14 cellular contexts compared by ENCODE assay signal in the genomic region with DNA sequence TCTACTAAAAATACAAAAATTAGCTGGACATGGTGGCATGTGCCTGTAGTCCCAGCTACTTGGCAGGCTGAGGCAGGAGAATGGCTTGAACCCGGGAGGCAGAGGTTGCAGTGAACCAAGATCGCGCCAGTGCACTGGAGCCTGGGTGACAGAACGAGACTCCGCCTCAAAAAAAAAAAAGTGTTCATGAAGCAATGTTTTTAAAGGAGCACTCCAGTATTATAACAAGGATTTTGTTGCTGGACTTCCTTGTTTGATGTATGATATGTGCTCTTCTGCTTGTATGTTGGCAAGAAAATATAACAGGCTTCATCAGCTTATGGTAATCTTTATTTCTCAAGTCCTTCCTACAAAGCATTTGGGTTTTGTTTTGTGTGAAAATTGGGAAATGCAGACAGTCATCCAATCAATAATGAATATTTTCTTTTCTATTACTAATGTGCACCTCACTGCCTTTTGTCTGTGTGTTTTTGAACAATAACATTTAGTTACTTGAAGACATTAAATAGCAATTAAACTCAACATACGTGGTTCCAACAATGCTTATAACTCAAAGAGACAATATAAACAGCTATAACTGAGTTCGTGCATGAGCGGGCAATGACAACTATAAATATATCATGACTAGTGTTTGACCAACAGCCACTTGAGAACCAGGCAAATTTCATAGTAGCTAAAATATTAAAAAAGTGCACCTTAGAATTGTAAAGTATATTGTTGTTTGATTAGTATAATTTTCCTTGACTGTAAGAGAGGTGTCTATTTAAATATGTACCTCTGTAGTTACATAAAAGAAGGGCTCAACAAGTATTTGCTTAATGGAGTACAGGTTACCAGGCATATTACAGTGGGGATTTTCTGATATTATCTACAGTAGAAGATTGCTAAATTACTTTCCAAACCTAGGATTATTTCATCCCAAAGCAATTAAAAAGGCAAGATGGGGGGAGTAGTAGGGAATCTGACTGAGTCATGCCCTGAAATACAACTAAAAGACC.
DNase-seq lines count a peak whose midpoint lies in the region; ATAC-seq, FAIRE-seq and TF ChIP-seq lines count a peak whose summit lies in the region.
"Had no signal": no experiment of that assay in that cellular context is flagged by ENCODE, and none has a peak within 500 bp of the region (broad histone marks: within the 10 kb centered on the region; RNA-seq: fewer than 3 reads in every experiment).

No MANE protein-coding gene starts in this region.

- no peak overlapping the region for H3K27ac Mint-ChIP-seq in activated naive CD8-positive, alpha-beta T cell
- H3K27ac Mint-ChIP-seq in activated naive CD8-positive, alpha-beta T cell treated with anti-CD3 and anti-CD28 coated beads, Interleukin-2, amount 50 U/mL, for 24 hours, result no peak overlapping the region
- peak overlapping the region; percentile 43 for H3K27ac Mint-ChIP-seq in activated B cell treated with CpG ODN at 0.5 μM for 24 hours
- H3K27ac Mint-ChIP-seq: activated naive CD4-positive, alpha-beta T cell treated with anti-CD3 and anti-CD28 coated beads, Interleukin-2, amount 50 U/mL, for 24 hours had no signal

- CTCF ChIA-PET in activated B cell treated with CpG ODN at 0.5 μM for 24 hours (lab: Charles Lee), result interaction anchor here (1.1 kb wide), 1 partner anchor 1163 kb away, joined by 3 read pairs; no protein-coding TSS in a partner anchor

- peaks cover 13% of the 10 kb centered on the region for H3K36me3 Mint-ChIP-seq in activated naive CD8-positive, alpha-beta T cell
- H3K36me3 Mint-ChIP-seq in activated naive CD8-positive, alpha-beta T cell treated with anti-CD3 and anti-CD28 coated beads, Interleukin-2, amount 50 U/mL, for 24 hours (ENCODE audit: low read depth), result peaks cover 3% of the 10 kb centered on the region
- H3K36me3 Mint-ChIP-seq in activated B cell treated with CpG ODN at 0.5 μM for 24 hours (ENCODE audit: low read depth), result peaks cover 6% of the 10 kb centered on the region

- no peak for ATAC-seq in activated naive CD8-positive, alpha-beta T cell treated with anti-CD3 and anti-CD28 coated beads, Interleukin-2, amount 50 U/mL, for 24 hours
- no peak for ATAC-seq in activated B cell treated with CpG ODN at 0.5 μM for 24 hours (ENCODE audit: low read depth)
- no peak for ATAC-seq in HG02938 (IDR thresholded peaks at IDR 0.05; ENCODE audit: unreplicated experiment)
- no peak for ATAC-seq in HG03039 (IDR thresholded peaks at IDR 0.05; ENCODE audit: unreplicated experiment)

- H3K27me3 ChIP-seq in suprapubic skin, result no peaks in the 10 kb centered on the region

- H3K9me3 ChIP-seq in suprapubic skin, result peaks cover 4% of the 10 kb centered on the region
- H3K9me3 ChIP-seq: prostate gland had no signal

- no peak overlapping the region for H3K4me3 ChIP-seq in suprapubic skin
- H3K4me3 ChIP-seq: prostate gland had no signal

- intact Hi-C loops in activated B cell treated with CpG ODN at 0.5 μM for 24 hours (cut with micrococcal nuclease), result loop anchor here (2.0 kb wide), 1 partner anchor 14 kb away; no protein-coding TSS in a partner anchor

- no peaks in the 10 kb centered on the region for H3K36me3 ChIP-seq in suprapubic skin
- H3K36me3 ChIP-seq: prostate gland had no signal

- no peak for TF ChIP-seq EP300 in suprapubic skin (IDR thresholded peaks at IDR 0.05)

- TF ChIP-seq POLR2A in suprapubic skin (IDR thresholded peaks at IDR 0.05) (no peak), GM12891 (IDR thresholded peaks at IDR 0.05; ENCODE audit: low read depth, low read length) (no peak)

- 77% methylated on average over 8 of the region's 8 CpGs for WGBS in suprapubic skin

- H3K4me1 ChIP-seq in suprapubic skin, result peaks cover 22% of the 10 kb centered on the region
- H3K4me1 ChIP-seq: prostate gland had no signal

- FAIRE-seq in GM12891 (lab: Jason Lieb, UNC), result no peak
- FAIRE-seq: endothelial cell of umbilical vein had no signal

- no peak for DNase-seq in activated naive CD8-positive, alpha-beta T cell treated with anti-CD3 and anti-CD28 coated beads, Interleukin-2, amount 50 U/mL, for 24 hours
- DNase-seq in NCI-H146 (lab: John Stamatoyannopoulos, UW) (peak; percentile 20), activated B cell treated with CpG ODN at 0.5 μM for 24 hours (no peak), suprapubic skin (ENCODE audit: low spot score in 2 of 2) (no peak), GM12891 (ENCODE audit: insufficient read length, low spot score) (no peak)
- DNase-seq: central memory CD4-positive, alpha-beta T cell; kidney glomerular epithelial cell; NCI-H82 had no signal

- no peaks in the 10 kb centered on the region for H3K27me3 Mint-ChIP-seq in activated naive CD8-positive, alpha-beta T cell
- H3K27me3 Mint-ChIP-seq in activated naive CD8-positive, alpha-beta T cell treated with anti-CD3 and anti-CD28 coated beads, Interleukin-2, amount 50 U/mL, for 24 hours, result no peaks in the 10 kb centered on the region
- no peaks in the 10 kb centered on the region for H3K27me3 Mint-ChIP-seq in activated B cell treated with CpG ODN at 0.5 μM for 24 hours
- H3K27me3 Mint-ChIP-seq: activated naive CD4-positive, alpha-beta T cell treated with anti-CD3 and anti-CD28 coated beads, Interleukin-2, amount 50 U/mL, for 24 hours had no signal

- no peak for TF ChIP-seq CTCF in activated B cell treated with CpG ODN at 0.5 μM for 24 hours (IDR thresholded peaks at IDR 0.05)
- no peak for TF ChIP-seq CTCF in suprapubic skin (IDR thresholded peaks at IDR 0.05)

- H3K9me3 Mint-ChIP-seq in activated naive CD8-positive, alpha-beta T cell (ENCODE audit: low read depth), result peaks cover 4% of the 10 kb centered on the region
- peaks cover 11% of the 10 kb centered on the region for H3K9me3 Mint-ChIP-seq in activated naive CD8-positive, alpha-beta T cell treated with anti-CD3 and anti-CD28 coated beads, Interleukin-2, amount 50 U/mL, for 24 hours
- no peaks in the 10 kb centered on the region for H3K9me3 Mint-ChIP-seq in activated B cell treated with CpG ODN at 0.5 μM for 24 hours

- peak overlapping the region; percentile 57 for H3K4me3 Mint-ChIP-seq in activated naive CD8-positive, alpha-beta T cell
- no peak overlapping the region for H3K4me3 Mint-ChIP-seq in activated naive CD8-positive, alpha-beta T cell treated with anti-CD3 and anti-CD28 coated beads, Interleukin-2, amount 50 U/mL, for 24 hours
- peak overlapping the region; percentile 40 for H3K4me3 Mint-ChIP-seq in activated B cell treated with CpG ODN at 0.5 μM for 24 hours

- peaks cover 38% of the 10 kb centered on the region for H3K4me1 Mint-ChIP-seq in activated naive CD8-positive, alpha-beta T cell (ENCODE audit: low read depth)
- peaks cover 47% of the 10 kb centered on the region for H3K4me1 Mint-ChIP-seq in activated naive CD8-positive, alpha-beta T cell treated with anti-CD3 and anti-CD28 coated beads, Interleukin-2, amount 50 U/mL, for 24 hours
- H3K4me1 Mint-ChIP-seq in activated B cell treated with CpG ODN at 0.5 μM for 24 hours, result peaks cover 83% of the 10 kb centered on the region

- POLR2A ChIA-PET in activated B cell treated with CpG ODN at 0.5 μM for 24 hours (lab: Charles Lee), result interaction anchor here (0.6 to 0.7 kb wide), 3 partner anchors 17 to 154 kb away, joined by 3 to 4 read pairs (median 3); no protein-coding TSS in a partner anchor

- no peak overlapping the region for H3K27ac ChIP-seq in suprapubic skin
- H3K27ac ChIP-seq: prostate gland had no signal

TF ChIP-seq in GM12891, 5 proteins besides CTCF, POLR2A, EP300 and RAD21:
- TF ChIP-seq SPI1 (IDR thresholded peaks at IDR 0.05; ENCODE audit: low read depth, low read length), result no peak
- TF ChIP-seq TAF1 (IDR thresholded peaks at IDR 0.05; ENCODE audit: low read depth, low read length), result no peak
- no peak for TF ChIP-seq POLR2AphosphoS5 (IDR thresholded peaks at IDR 0.05; ENCODE audit: low read depth, low read length)
- no peak for TF ChIP-seq PAX5 (IDR thresholded peaks at IDR 0.05; ENCODE audit: insufficient read depth, low read length, severe bottlenecking)
- no peak for TF ChIP-seq POU2F2 (IDR thresholded peaks at IDR 0.05; ENCODE audit: low read depth, low read length)
